ENCODE assay signal across 8 cellular contexts in genomic region chr3:47802734-47803477, GRCh38. TPM values are rescaled to one million over a fixed set of nuclear protein-coding genes. Genes with fewer than 3 reads are reported as not detected.
DNase-seq lines count a peak whose midpoint lies in the region; ATAC-seq and TF ChIP-seq lines count a peak whose summit lies in the region.

TSS of gene DHX30 (plus strand) at chr3:47803138. CDS start at chr3:47810684, 7,546 bp downstream.

- intact Hi-C loops in CD4-positive, alpha-beta T cell (cut with DNase I, micrococcal nuclease) = loop anchor here (1.0 to 10.0 kb wide), 6 partner anchors 22 to 418 kb away; partner anchors contain the start of genes ELP6 (in 1 of the 2), PTPN23 (in 1 of the 2) and SMARCC1 (in 1 of the 2)

- WGBS in endodermal cell (ENCODE audit: insufficient coverage in 1 of 2, insufficient read length in 1 of 2), 2 experiments = 0% methylated on average over 48 to 90 of the region's 90 CpGs
- 0 to 1% methylated on average over 77 to 84 of the region's 90 CpGs for WGBS in mesodermal cell (ENCODE audit: insufficient coverage in 2 of 2), 2 experiments

- peak within 1 kb of the TSS; percentile 85 for H3K27ac ChIP-seq in CD4-positive, alpha-beta T cell (ENCODE audit: low read depth, low read length)
- H3K27ac ChIP-seq in endodermal cell (ENCODE audit: low read depth, low read length) (peak within 1 kb of the TSS; percentile 96), mesodermal cell (ENCODE audit: low read depth, low read length, severe bottlenecking) (peak within 1 kb of the TSS; percentile 99)

- H3K9me3 ChIP-seq in CD4-positive, alpha-beta T cell (ENCODE audit: control insufficient read depth, low read length) = no peaks in the 10 kb centered on the region
- H3K9me3 ChIP-seq in NT2/D1 (ENCODE audit: insufficient read depth, low read length) (no peaks in the 10 kb centered on the region), endodermal cell (ENCODE audit: control insufficient read depth, low read length) (no peaks in the 10 kb centered on the region), mesodermal cell (ENCODE audit: control insufficient read depth, low read length) (no peaks in the 10 kb centered on the region)

- H3K4me3 ChIP-seq in NT2/D1 (ENCODE audit: insufficient read length, low read depth) (peak within 1 kb of the TSS; percentile 76), endodermal cell (ENCODE audit: low read length) (peak within 1 kb of the TSS; percentile 82), mesodermal cell (ENCODE audit: extremely low read depth, insufficient read depth, low read length, poor library complexity, severe bottlenecking) (peak within 1 kb of the TSS; percentile 79)

- peak; percentile 90 for ATAC-seq in CD4-positive, alpha-beta T cell (ENCODE audit: poor library complexity)
- ATAC-seq in GM19351 (IDR thresholded peaks at IDR 0.05; ENCODE audit: unreplicated experiment) (peak; percentile 86), HG03469 (IDR thresholded peaks at IDR 0.05; ENCODE audit: unreplicated experiment) (peak; percentile 34)

- CTCF ChIA-PET in CD4-positive, alpha-beta T cell (lab: Charles Lee) = interaction anchor here (1.0 to 1.7 kb wide), 4 partner anchors 13 to 282 kb away, joined by 3 to 4 read pairs (median 4); no protein-coding TSS in a partner anchor

- no peak for TF ChIP-seq CTCF in CD4-positive, alpha-beta T cell (IDR thresholded peaks at IDR 0.05)
- no peak for TF ChIP-seq CTCF in endodermal cell (conservative IDR thresholded peaks at IDR 0.05)

- H3K4me3 Mint-ChIP-seq in CD4-positive, alpha-beta T cell = peak within 1 kb of the TSS; percentile 97
- H3K4me3 Mint-ChIP-seq in endodermal cell = peak within 1 kb of the TSS; percentile 94

- peak; percentile 63 to 86 (median 76) for DNase-seq in CD4-positive, alpha-beta T cell
- no peak for DNase-seq in NT2/D1 (ENCODE audit: low read depth, low spot score)
- peak; percentile 62 for DNase-seq in activated CD8-positive, alpha-beta memory T cell treated with anti-CD3 and anti-CD28 coated beads, Interleukin-2, amount 50 U/mL, for 24 hours (ENCODE audit: extremely low read depth)
- DNase-seq in endodermal cell = peak; percentile 94
- DNase-seq in stimulated activated CD8-positive, alpha-beta memory T cell treated with anti-CD3 and anti-CD28 coated beads, Interleukin-15, amount 100 ng/mL, for 24 hours (ENCODE audit: low read depth) = peak; percentile 79

- POLR2A ChIA-PET in CD4-positive, alpha-beta T cell (lab: Charles Lee) = interaction anchor here (0.7 to 2.1 kb wide), 5 partner anchors 10 to 22 kb away, joined by 3 to 15 read pairs (median 7); partner anchors contain the start of gene SMARCC1

- no peaks in the 10 kb centered on the region for H3K27me3 ChIP-seq in CD4-positive, alpha-beta T cell (ENCODE audit: control insufficient read depth, insufficient read depth, low read length)
- H3K27me3 ChIP-seq in NT2/D1 (ENCODE audit: insufficient read depth, insufficient read length) = no peaks in the 10 kb centered on the region
- no peaks in the 10 kb centered on the region for H3K27me3 ChIP-seq in endodermal cell (ENCODE audit: control insufficient read depth, insufficient read depth, low read length, poor library complexity, severe bottlenecking)

- peak within 1 kb of the TSS; percentile 86 for H3K9ac ChIP-seq in NT2/D1 (ENCODE audit: insufficient read length, low read depth)
- peak within 1 kb of the TSS; percentile 78 for H3K9ac ChIP-seq in endodermal cell (ENCODE audit: extremely low read depth, low read length, poor library complexity, severe bottlenecking)

- H3K4me1 ChIP-seq in NT2/D1 (ENCODE audit: insufficient read depth, insufficient read length) (peaks cover 3% of the 10 kb centered on the region), endodermal cell (ENCODE audit: control insufficient read depth, insufficient read depth, low read length) (peaks cover 4% of the 10 kb centered on the region), mesodermal cell (ENCODE audit: control insufficient read depth, insufficient read depth, low read length, poor library complexity, severe bottlenecking) (peaks cover 7% of the 10 kb centered on the region)

- H3K27ac Mint-ChIP-seq in CD4-positive, alpha-beta T cell = peak within 1 kb of the TSS; percentile 96
- peak within 1 kb of the TSS; percentile 99 for H3K27ac Mint-ChIP-seq in endodermal cell

- peaks cover 20% of the 10 kb centered on the region for H3K4me1 Mint-ChIP-seq in CD4-positive, alpha-beta T cell (ENCODE audit: low read depth)
- peaks cover 13% of the 10 kb centered on the region for H3K4me1 Mint-ChIP-seq in endodermal cell

- no peaks in the 10 kb centered on the region for H3K27me3 Mint-ChIP-seq in CD4-positive, alpha-beta T cell
- no peaks in the 10 kb centered on the region for H3K27me3 Mint-ChIP-seq in endodermal cell (ENCODE audit: insufficient read depth)

- H3K36me3 ChIP-seq in NT2/D1 (ENCODE audit: insufficient read depth, insufficient read length, low read length) (peaks cover 20% of the 10 kb centered on the region), endodermal cell (ENCODE audit: control insufficient read depth, insufficient read depth, low read length) (peaks cover 10% of the 10 kb centered on the region), mesodermal cell (ENCODE audit: control insufficient read depth, insufficient read depth, low read length) (peaks cover 25% of the 10 kb centered on the region)

- no peaks in the 10 kb centered on the region for H3K9me3 Mint-ChIP-seq in CD4-positive, alpha-beta T cell
- no peaks in the 10 kb centered on the region for H3K9me3 Mint-ChIP-seq in endodermal cell

- no peaks in the 10 kb centered on the region for H3K36me3 Mint-ChIP-seq in CD4-positive, alpha-beta T cell (ENCODE audit: low read depth)
- peaks cover 14% of the 10 kb centered on the region for H3K36me3 Mint-ChIP-seq in endodermal cell (ENCODE audit: low read depth)

RNA-seq across cellular contexts. Expression of gene DHX30, which starts in this region (rescaled TPM):
- total RNA-seq in CD4-positive, alpha-beta T cell = 10 to 100 TPM; 75.1 to 75.6 TPM
- total RNA-seq in endodermal cell = 100 to 1,000 TPM; 104 to 113 TPM
- 96.9 TPM for polyA plus RNA-seq in endodermal cell (2013, experiment 1 of 2)
- polyA plus RNA-seq in endodermal cell (2013, experiment 2 of 2) = 86.5 TPM
- 74.5 TPM for polyA plus RNA-seq in mesodermal cell (2013, experiment 1 of 2)
- polyA plus RNA-seq in mesodermal cell (2013, experiment 2 of 2) = 62.4 TPM

Comparison
In these comparisons a context has a peak if more than half of its experiments do, and no peak if none do; other contexts are left out.
1. ATAC-seq: peak in every context shown above with its lines; median percentile 90 in CD4-positive, alpha-beta T cell; 86 in GM19351; 34 in HG03469.